ENCODE assay signal across 9 cellular contexts in the genomic region with DNA sequence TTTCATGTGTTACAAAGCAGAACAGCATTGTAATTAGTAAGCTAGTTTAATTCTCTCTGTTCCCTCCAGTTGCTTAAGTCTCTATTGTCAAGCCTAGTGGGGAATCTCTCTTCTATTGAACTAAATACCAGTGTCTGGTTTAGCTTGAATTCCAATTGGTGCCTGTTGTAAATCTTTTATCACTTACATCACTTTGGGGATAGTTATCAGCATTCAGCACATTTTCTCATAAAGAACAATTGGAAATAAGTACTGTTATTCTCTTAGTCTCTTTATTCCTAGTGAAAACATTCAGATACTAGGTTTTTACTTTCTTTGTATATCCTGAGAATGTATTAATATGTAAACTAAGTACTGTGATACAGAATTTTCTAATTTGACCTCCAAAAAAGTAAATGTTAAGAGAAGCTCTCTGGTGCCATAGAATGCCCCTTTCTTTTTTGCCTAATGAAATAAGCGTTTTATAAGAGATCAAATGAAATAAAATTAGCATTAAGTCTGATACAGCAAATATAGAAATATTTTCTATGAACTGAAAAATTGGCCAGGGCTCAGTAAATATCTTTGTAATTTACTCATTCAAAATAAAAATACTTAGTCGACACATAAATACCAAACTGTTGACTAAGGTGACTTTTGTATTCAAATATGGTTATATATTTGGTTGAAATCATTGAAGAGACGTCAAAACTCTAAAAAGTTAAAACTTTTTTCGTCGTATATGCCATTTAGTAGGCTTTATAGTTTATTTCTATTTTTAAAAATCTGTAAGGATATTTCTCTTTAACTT. TPM values are rescaled to one million over a fixed set of nuclear protein-coding genes. Genes with fewer than 3 reads are reported as not detected.
DNase-seq lines count a peak whose midpoint lies in the region; ATAC-seq, FAIRE-seq and TF ChIP-seq lines count a peak whose summit lies in the region.
"Had no signal": no experiment of that assay in that cellular context is flagged by ENCODE, and none has a peak within 500 bp of the region (broad histone marks: within the 10 kb centered on the region; RNA-seq: fewer than 3 reads in every experiment).

No MANE protein-coding gene starts in this region.

- no TSS peak for BruUV-seq in Caco-2 (replicated peaks; lab: Mats Ljungman, UMichigan)

- peaks cover 7% of the 10 kb centered on the region for H4K20me1 ChIP-seq in astrocyte (ENCODE audit: insufficient read depth, low read length)

- H3K27ac ChIP-seq in astrocyte (ENCODE audit: low read depth, low read length) (peak overlapping the region; percentile 92), right cardiac atrium (ENCODE audit: low read length) (no peak overlapping the region), colonic mucosa (no peak overlapping the region)
- no peak overlapping the region for H3K27ac ChIP-seq in CD8-positive, alpha-beta T cell (ENCODE audit: low read depth, low read length)

- TF ChIP-seq CTCF in Caco-2 (IDR thresholded peaks at IDR 0.05; ENCODE audit: insufficient read depth in 1 of 2, low read depth in 1 of 2, low read length in 1 of 2, severe bottlenecking in 1 of 2, unreplicated experiment in 1 of 2) (no peak), HFF-Myc (IDR thresholded peaks at IDR 0.05; ENCODE audit: low read depth, low read length, missing control alignments) (no peak), astrocyte (IDR thresholded peaks at IDR 0.05; ENCODE audit: insufficient read depth, low read depth, low read length) (no peak), colonic mucosa (IDR thresholded peaks at IDR 0.05) (no peak)
- no peak for TF ChIP-seq CTCF in CD8-positive, alpha-beta T cell (IDR thresholded peaks at IDR 0.05)

- H3K27me3 Mint-ChIP-seq in Caco-2 (ENCODE audit: insufficient read depth, unreplicated experiment) (no peaks in the 10 kb centered on the region), astrocyte (ENCODE audit: low read depth, unreplicated experiment) (no peaks in the 10 kb centered on the region)
- H3K27me3 Mint-ChIP-seq in CD8-positive, alpha-beta T cell (ENCODE audit: low read depth): no peaks in the 10 kb centered on the region

- H3K36me3 Mint-ChIP-seq in Caco-2 (ENCODE audit: insufficient read depth, unreplicated experiment): peaks cover 43% of the 10 kb centered on the region
- H3K36me3 Mint-ChIP-seq in astrocyte (ENCODE audit: low read depth, unreplicated experiment): peaks cover 6% of the 10 kb centered on the region
- peaks cover 18% of the 10 kb centered on the region for H3K36me3 Mint-ChIP-seq in CD8-positive, alpha-beta T cell

- no peaks in the 10 kb centered on the region for H3K9me3 Mint-ChIP-seq in Caco-2 (ENCODE audit: unreplicated experiment)
- H3K9me3 Mint-ChIP-seq in astrocyte (ENCODE audit: unreplicated experiment): no peaks in the 10 kb centered on the region
- no peaks in the 10 kb centered on the region for H3K9me3 Mint-ChIP-seq in CD8-positive, alpha-beta T cell

- peak overlapping the region; percentile 88 for H3K4me2 ChIP-seq in astrocyte (ENCODE audit: low read length)

- CTCF ChIA-PET in Caco-2 (lab: Charles Lee): no interaction called here
- CTCF ChIA-PET in CD8-positive, alpha-beta T cell (lab: Charles Lee): no interaction called here

- H3K36me3 ChIP-seq in Caco-2 (ENCODE audit: control insufficient read depth, insufficient read depth, low read length) (no peaks in the 10 kb centered on the region), astrocyte (ENCODE audit: insufficient read depth, low read length) (peaks cover 6% of the 10 kb centered on the region), colonic mucosa (no peaks in the 10 kb centered on the region)
- no peaks in the 10 kb centered on the region for H3K36me3 ChIP-seq in CD8-positive, alpha-beta T cell (ENCODE audit: insufficient read depth, low read length)

- POLR2A ChIA-PET in Caco-2 (lab: Charles Lee): interaction anchor here (0.7 kb wide), 1 partner anchor 10 kb away, joined by 3 read pairs; no protein-coding TSS in a partner anchor
- POLR2A ChIA-PET in CD8-positive, alpha-beta T cell (lab: Charles Lee): no interaction called here

- peaks cover 70% of the 10 kb centered on the region for H3K79me2 ChIP-seq in astrocyte (ENCODE audit: insufficient read depth, low read length)

- intact Hi-C loops in Caco-2 (cut with micrococcal nuclease; ENCODE audit: unreplicated experiment): no loop called here
- intact Hi-C loops in CD8-positive, alpha-beta T cell (cut with DNase I, micrococcal nuclease): loop anchor here (5.0 to 10.0 kb wide), 8 partner anchors 496 to 1623 kb away; partner anchors contain the start of genes MBNL2 (in 2 of the 2), STK24 (in 1 of the 2) and TM9SF2 (in 1 of the 2)
- intact Hi-C loops in right cardiac atrium (cut with DNase I): loop anchor here (10.0 kb wide), 1 partner anchor 124 kb away; no protein-coding TSS in a partner anchor
- intact Hi-C loops in colonic mucosa (cut with DNase I): no loop called here

- H2AFZ ChIP-seq in astrocyte (ENCODE audit: low read depth, low read length): no peak overlapping the region

- H3K27ac Mint-ChIP-seq in Caco-2 (ENCODE audit: unreplicated experiment) (no peak overlapping the region), astrocyte (ENCODE audit: unreplicated experiment) (peak overlapping the region; percentile 10)
- H3K27ac Mint-ChIP-seq in CD8-positive, alpha-beta T cell: no peak overlapping the region

- no peak for DNase-seq in Caco-2
- no peak for DNase-seq in HFF-Myc (ENCODE audit: extremely low read depth, low read depth)
- peak; percentile 22 for DNase-seq in astrocyte (ENCODE audit: low read depth)
- DNase-seq in myocyte (ENCODE audit: low read depth): peak; percentile 22
- no peak for DNase-seq in CD8-positive, alpha-beta T cell
- no peak for DNase-seq in right cardiac atrium
- DNase-seq in retina: no peak
- DNase-seq in colonic mucosa: no peak
- DNase-seq: stimulated activated CD4-positive, alpha-beta T cell treated with anti-CD3 and anti-CD28 coated beads, Interleukin-4, amount 100 ng/mL, for 4 hours had no signal

- H3K4me3 Mint-ChIP-seq in Caco-2 (ENCODE audit: unreplicated experiment) (peak overlapping the region; percentile 98), astrocyte (ENCODE audit: unreplicated experiment) (peak overlapping the region; percentile 96)
- H3K4me3 Mint-ChIP-seq in CD8-positive, alpha-beta T cell: no peak overlapping the region

- no peaks in the 10 kb centered on the region for H3K27me3 ChIP-seq in Caco-2 (replicated peaks; ENCODE audit: control insufficient read depth, insufficient read depth, low read length)
- H3K27me3 ChIP-seq in astrocyte (ENCODE audit: insufficient read depth, low read length): no peaks in the 10 kb centered on the region
- H3K27me3 ChIP-seq in CD8-positive, alpha-beta T cell (ENCODE audit: insufficient read depth, low read length): no peaks in the 10 kb centered on the region
- H3K27me3 ChIP-seq in right cardiac atrium (ENCODE audit: control insufficient read depth, insufficient read depth): no peaks in the 10 kb centered on the region
- no peaks in the 10 kb centered on the region for H3K27me3 ChIP-seq in colonic mucosa

- peaks cover 6% of the 10 kb centered on the region for H3K4me1 Mint-ChIP-seq in Caco-2 (ENCODE audit: low read depth, unreplicated experiment)
- H3K4me1 Mint-ChIP-seq in astrocyte (ENCODE audit: low read depth, unreplicated experiment): peaks cover 22% of the 10 kb centered on the region
- peaks cover 55% of the 10 kb centered on the region for H3K4me1 Mint-ChIP-seq in CD8-positive, alpha-beta T cell (ENCODE audit: low read depth)

- H3K4me1 ChIP-seq in Caco-2 (peaks cover 24% of the 10 kb centered on the region), astrocyte (ENCODE audit: insufficient read depth, low read length) (peaks cover 28% of the 10 kb centered on the region), right cardiac atrium (ENCODE audit: control insufficient read depth, insufficient read depth, low read length) (no peaks in the 10 kb centered on the region), colonic mucosa (peaks cover 7% of the 10 kb centered on the region)
- peaks cover 21% of the 10 kb centered on the region for H3K4me1 ChIP-seq in CD8-positive, alpha-beta T cell (ENCODE audit: insufficient read depth, low read length)

- H3K9ac ChIP-seq in astrocyte (ENCODE audit: low read length): peak overlapping the region; percentile 94
- H3K9ac ChIP-seq in colonic mucosa (ENCODE audit: low read depth in 2 of 2, low read length in 2 of 2): no peak overlapping the region

- WGBS in right cardiac atrium: 75% methylated on average over 5 of the region's 5 CpGs

- ATAC-seq in CD8-positive, alpha-beta T cell: no peak
- no peak for ATAC-seq in right cardiac atrium

- H3K9me3 ChIP-seq in Caco-2: no peaks in the 10 kb centered on the region
- no peaks in the 10 kb centered on the region for H3K9me3 ChIP-seq in astrocyte (ENCODE audit: insufficient read depth, low read depth, low read length)
- no peaks in the 10 kb centered on the region for H3K9me3 ChIP-seq in CD8-positive, alpha-beta T cell (ENCODE audit: low read length)
- H3K9me3 ChIP-seq in right cardiac atrium (ENCODE audit: control insufficient read depth, low read length): no peaks in the 10 kb centered on the region
- H3K9me3 ChIP-seq in colonic mucosa: no peaks in the 10 kb centered on the region

- H3K4me3 ChIP-seq in Caco-2 (ENCODE audit: low read depth, low read length) (no peak overlapping the region), HFF-Myc (replicated peaks; ENCODE audit: low read depth, low read length) (peak overlapping the region; percentile 58), astrocyte (ENCODE audit: insufficient read depth, low read depth, low read length) (peak overlapping the region; percentile 77), right cardiac atrium (ENCODE audit: low read length) (no peak overlapping the region), colonic mucosa (no peak overlapping the region)
- H3K4me3 ChIP-seq in CD8-positive, alpha-beta T cell (ENCODE audit: low read depth, low read length): no peak overlapping the region

- FAIRE-seq in astrocyte (lab: Jason Lieb, UNC): peak; percentile 47

RNA-seq across cellular contexts. Expression of gene IPO5, which starts 25.4 kb away (rescaled TPM):
- 247 and 253 TPM in 2 replicates for total RNA-seq in Caco-2 (2022)
- total RNA-seq in astrocyte: 137 and 154 TPM in 2 replicates
- 173 and 191 TPM in 2 replicates for total RNA-seq in myocyte
- 86.1 TPM for polyA plus RNA-seq in myocyte (2012)
- total RNA-seq in CD8-positive, alpha-beta T cell: 10 to 100 TPM; 76.3 to 77.2 TPM
- 100 to 1,000 TPM in 1 of 4 donors, 10 to 100 TPM in 3; 95.4 to 103 (median 98.3) TPM for total RNA-seq in right cardiac atrium
- polyA plus RNA-seq in right cardiac atrium: 25.8 TPM
- 10 to 100 TPM; 67.5 to 95.4 TPM for total RNA-seq in colonic mucosa

Comparison
In these comparisons a context has a peak if more than half of its experiments do, and no peak if none do; other contexts are left out.
1. DNase-seq: peak in astrocyte (single experiment) and myocyte (single experiment); none in Caco-2 (0 of 2), HFF-Myc (single experiment), CD8-positive, alpha-beta T cell (0 of 7), right cardiac atrium (0 of 3), retina (single experiment) and colonic mucosa (single experiment).
2. H3K4me3 ChIP-seq: peak in HFF-Myc (single experiment) and astrocyte (single experiment); none in Caco-2 (single experiment), CD8-positive, alpha-beta T cell (single experiment), right cardiac atrium (single experiment) and colonic mucosa (single experiment).
3. intact Hi-C loops: an anchor here in CD8-positive, alpha-beta T cell (5.0 to 10.0 kb wide) and right cardiac atrium (10.0 kb wide); none called in Caco-2 and colonic mucosa.